Comparison of ENCODE assay signal across 13 cellular contexts in the genomic region with DNA sequence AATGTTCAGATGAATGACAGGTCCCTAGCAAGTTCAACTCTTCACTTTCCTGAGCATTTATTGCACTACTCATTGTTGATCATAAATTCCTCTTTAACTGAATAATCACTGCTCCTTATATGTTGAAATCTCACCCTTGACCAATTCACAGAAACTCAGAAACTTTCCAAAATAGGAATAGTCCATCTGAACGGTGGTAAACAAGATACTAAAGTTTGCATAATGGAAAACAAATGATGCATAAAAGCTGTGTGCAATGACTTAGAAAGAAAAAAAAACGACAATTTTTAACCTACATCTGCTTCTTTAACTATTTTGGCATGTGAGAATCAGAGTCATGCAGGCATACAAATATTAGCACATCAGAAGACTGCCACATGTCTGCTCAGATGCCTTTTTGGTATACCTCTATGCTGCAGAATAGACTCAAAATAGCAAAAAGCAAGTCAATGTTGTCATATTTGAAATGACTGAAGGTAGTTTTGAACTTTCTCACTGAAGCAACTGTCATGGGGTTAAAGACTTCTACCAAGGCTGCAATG.
DNase-seq lines count a peak whose midpoint lies in the region; ATAC-seq and TF ChIP-seq lines count a peak whose summit lies in the region.
"Had no signal": no experiment of that assay in that cellular context is flagged by ENCODE, and none has a peak within 500 bp of the region (broad histone marks: within the 10 kb centered on the region; RNA-seq: fewer than 3 reads in every experiment).

No MANE protein-coding gene starts in this region.

- no peak for TF ChIP-seq CTCF in DOHH2 (IDR thresholded peaks at IDR 0.05; ENCODE audit: low read depth, low read length, poor library complexity, severe bottlenecking)

- no peaks in the 10 kb centered on the region for H3K27me3 ChIP-seq in DOHH2 (ENCODE audit: control insufficient read depth, low read length)

- H3K4me2 ChIP-seq in DOHH2 (ENCODE audit: low read length) = peak overlapping the region; percentile 63
- H3K4me2 ChIP-seq: KMS-11 had no signal

- peak overlapping the region; percentile 99 for H3K27ac ChIP-seq in DOHH2 (ENCODE audit: low read depth, low read length)
- H3K27ac ChIP-seq: KMS-11 had no signal

- H3K36me3 ChIP-seq in DOHH2 (ENCODE audit: control insufficient read depth, low read length) = peaks cover 68% of the 10 kb centered on the region

- peak; percentile 90 for ATAC-seq in GM19324 (IDR thresholded peaks at IDR 0.05; ENCODE audit: low FRiP score, unreplicated experiment)
- ATAC-seq in HG02840 (IDR thresholded peaks at IDR 0.05; ENCODE audit: low FRiP score, unreplicated experiment) = peak; percentile 91
- peak; percentile 88 for ATAC-seq in HG03571 (IDR thresholded peaks at IDR 0.05; ENCODE audit: unreplicated experiment)
- ATAC-seq: effector memory CD8-positive, alpha-beta T cell had no signal

- H3F3A ChIP-seq in DOHH2 (ENCODE audit: control insufficient read depth, insufficient read depth) = peaks cover 51% of the 10 kb centered on the region

- DNase-seq in AML-193 (lab: John Stamatoyannopoulos, UW) (no peak), NCI-H1436 treated with DMSO at 0.1 percent for 48 hours (lab: John Stamatoyannopoulos, UW) (no peak), NOMO-1 treated with dmso at 0.1 percent for 144 hours (lab: John Stamatoyannopoulos, UW; ENCODE audit: unreplicated experiment) (no peak), DMS114 treated with DMSO at 0.1 percent for 48 hours (lab: John Stamatoyannopoulos, UW; ENCODE audit: unreplicated experiment) (no peak)
- DNase-seq: ACHN; activated naive CD8-positive, alpha-beta T cell treated with anti-CD3 and anti-CD28 coated beads, Interleukin-2, amount 10 ng/mL, durations not matched to agents 7 days and 5 days; effector memory CD8-positive, alpha-beta T cell; kidney had no signal

- H3K79me2 ChIP-seq in DOHH2 (ENCODE audit: control insufficient read depth, low read length) = no peaks in the 10 kb centered on the region

- no peaks in the 10 kb centered on the region for H3K9me2 ChIP-seq in DOHH2 (replicated peaks; ENCODE audit: control insufficient read depth, low read length)

- H3K4me3 ChIP-seq in DOHH2 (ENCODE audit: low read length) = peak overlapping the region; percentile 48

- H3K4me1 ChIP-seq in DOHH2 (ENCODE audit: control insufficient read depth, low read length) = peaks cover 80% of the 10 kb centered on the region

- H3K9me3 ChIP-seq in DOHH2 (ENCODE audit: control insufficient read depth, insufficient read depth, low read length) = peaks cover 51% of the 10 kb centered on the region

- no peaks in the 10 kb centered on the region for H4K20me1 ChIP-seq in DOHH2 (ENCODE audit: control insufficient read depth, insufficient read depth, low read depth, low read length)
